ENCODE assay signal across 20 cellular contexts in the genomic region with DNA sequence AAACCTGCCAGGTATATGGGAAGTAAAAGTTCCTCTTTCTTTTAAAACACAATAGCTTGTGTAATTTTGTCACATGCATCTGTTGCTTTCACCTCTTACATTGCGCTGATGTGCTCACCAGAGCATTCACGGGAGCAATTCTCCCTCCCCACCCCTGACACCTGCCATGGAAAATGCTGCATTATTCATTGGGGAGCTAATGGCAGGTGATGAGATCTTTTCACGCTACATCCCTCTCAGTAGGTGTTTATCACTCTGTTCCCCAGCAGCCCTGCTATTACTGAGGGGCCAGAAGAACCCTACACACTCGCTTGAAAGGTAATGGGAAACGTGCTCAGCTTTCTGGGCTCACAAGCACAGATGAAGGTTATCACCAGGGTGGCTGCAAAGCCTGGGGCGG.
A peak's percentile ranks its signal among the peaks of the same experiment; 100 is the strongest.
DNase-seq lines count a peak whose midpoint lies in the region; ATAC-seq lines count a peak whose summit lies in the region.
"Had no signal": no experiment of that assay in that cellular context is flagged by ENCODE, and none has a peak within 500 bp of the region (broad histone marks: within the 10 kb centered on the region; RNA-seq: fewer than 3 reads in every experiment).

No MANE protein-coding gene starts in this region.

- H3K36me3 Mint-ChIP-seq in memory B cell, result no peaks in the 10 kb centered on the region
- H3K36me3 Mint-ChIP-seq: CD4-positive, CD25-positive, alpha-beta regulatory T cell had no signal

- H3K4me1 Mint-ChIP-seq in memory B cell, result peaks cover 16% of the 10 kb centered on the region
- H3K4me1 Mint-ChIP-seq: CD4-positive, CD25-positive, alpha-beta regulatory T cell; T-helper 17 cell had no signal

- no peaks in the 10 kb centered on the region for H4K20me1 ChIP-seq in BLaER1 treated with 17β-estradiol and CSF1 and Interleukin-3, amounts not matched to agents 10 nM and 100 nM

- H3K9me3 Mint-ChIP-seq in memory B cell, result no peaks in the 10 kb centered on the region
- H3K9me3 Mint-ChIP-seq: dendritic cell treated with granulocyte-macrophage colony-stimulating factor and Interleukin-4, amounts not matched to agents 40 ng/mL and 50 ng/mL, for 4 days had no signal

- DNase-seq in NCI-H1417 treated with DMSO at 0.1 percent for 48 hours (lab: John Stamatoyannopoulos, UW), result peak; percentile 74
- DNase-seq in NCI-H2227 treated with DMSO at 0.1 percent for 48 hours (lab: John Stamatoyannopoulos, UW), result peak; percentile 54
- no peak for DNase-seq in memory B cell (ENCODE audit: low spot score in 2 of 2)
- no peak for DNase-seq in COR-L47 (lab: John Stamatoyannopoulos, UW)
- no peak for DNase-seq in COLO829 (ENCODE audit: low spot score)
- DNase-seq: CD4-positive, CD25-positive, alpha-beta regulatory T cell; DMS79 treated with DMSO at 0.1 percent for 48 hours; GOT3; IMR-90; left cardiac atrium; MG63; right cardiac atrium; Right ventricle myocardium superior; stimulated activated naive CD8-positive, alpha-beta T cell treated with anti-CD3 and anti-CD28 coated beads, Interleukin-15, Interleukin-2, amounts not matched to agents 100 U/mL and 50 U/mL, for 24 hours; T-helper 17 cell; transverse colon had no signal

- H3K4me3 ChIP-seq in BLaER1 treated with 17β-estradiol and CSF1 and Interleukin-3, amounts not matched to agents 10 nM and 100 nM, result no peak overlapping the region
- H3K4me3 ChIP-seq: MG63, transverse colon had no signal

- ATAC-seq in memory B cell (ENCODE audit: low read depth) (peak; percentile 79), HG03565 (IDR thresholded peaks at IDR 0.05; ENCODE audit: unreplicated experiment) (no peak), GM21723 (IDR thresholded peaks at IDR 0.05; ENCODE audit: unreplicated experiment) (no peak)
- ATAC-seq: left cardiac atrium; right cardiac atrium; stimulated activated naive CD8-positive, alpha-beta T cell treated with anti-CD3 and anti-CD28 coated beads, Interleukin-15, Interleukin-2, amounts not matched to agents 100 U/mL and 50 U/mL, for 24 hours; T-helper 17 cell had no signal

- H3K36me3 ChIP-seq in BLaER1 treated with 17β-estradiol and CSF1 and Interleukin-3, amounts not matched to agents 10 nM and 100 nM, result no peaks in the 10 kb centered on the region
- H3K36me3 ChIP-seq: MG63, transverse colon had no signal

- H3K9me3 ChIP-seq in BLaER1 treated with 17β-estradiol and CSF1 and Interleukin-3, amounts not matched to agents 10 nM and 100 nM (replicated peaks in 1 of 11), result peaks cover 0 to 9% (median 0%) of the 10 kb centered on the region in 11 experiments; a peak in 1 of 22 replicates
- H3K9me3 ChIP-seq: MG63, transverse colon had no signal

- no peak overlapping the region for H3K9ac ChIP-seq in BLaER1 treated with 17β-estradiol and CSF1 and Interleukin-3, amounts not matched to agents 10 nM and 100 nM

- H3K27me3 Mint-ChIP-seq in memory B cell, result no peaks in the 10 kb centered on the region
- H3K27me3 Mint-ChIP-seq: CD4-positive, CD25-positive, alpha-beta regulatory T cell; dendritic cell treated with granulocyte-macrophage colony-stimulating factor and Interleukin-4, amounts not matched to agents 40 ng/mL and 50 ng/mL, for 4 days; T-helper 17 cell had no signal

- peak overlapping the region; percentile 19 to 70 (median 50); a peak in 21 of 22 replicates for H3K4me2 ChIP-seq in BLaER1 treated with 17β-estradiol and CSF1 and Interleukin-3, amounts not matched to agents 10 nM and 100 nM

- peaks cover 26 to 47% (median 33%) of the 10 kb centered on the region in 10 experiments for H3K4me1 ChIP-seq in BLaER1 treated with 17β-estradiol and CSF1 and Interleukin-3, amounts not matched to agents 10 nM and 100 nM
- H3K4me1 ChIP-seq: transverse colon had no signal

- peak overlapping the region; percentile 53 for H3K27ac Mint-ChIP-seq in memory B cell
- H3K27ac Mint-ChIP-seq: CD4-positive, CD25-positive, alpha-beta regulatory T cell; dendritic cell treated with granulocyte-macrophage colony-stimulating factor and Interleukin-4, amounts not matched to agents 40 ng/mL and 50 ng/mL, for 4 days; T-helper 17 cell had no signal

- no peaks in the 10 kb centered on the region for H3K27me3 ChIP-seq in BLaER1 treated with 17β-estradiol and CSF1 and Interleukin-3, amounts not matched to agents 10 nM and 100 nM
- H3K27me3 ChIP-seq: MG63, transverse colon had no signal

- peak overlapping the region; percentile 72 for H3K4me3 Mint-ChIP-seq in memory B cell
- H3K4me3 Mint-ChIP-seq: CD4-positive, CD25-positive, alpha-beta regulatory T cell; dendritic cell treated with granulocyte-macrophage colony-stimulating factor and Interleukin-4, amounts not matched to agents 40 ng/mL and 50 ng/mL, for 4 days; T-helper 17 cell had no signal

- no peak overlapping the region for H3K27ac ChIP-seq in BLaER1 treated with 17β-estradiol and CSF1 and Interleukin-3, amounts not matched to agents 10 nM and 100 nM
- H3K27ac ChIP-seq: transverse colon had no signal

Comparison
In these comparisons a context has a peak if more than half of its experiments do, and no peak if none do; other contexts are left out.
1. DNase-seq: peak in NCI-H1417 treated with DMSO at 0.1 percent for 48 hours (single experiment) and NCI-H2227 treated with DMSO at 0.1 percent for 48 hours (single experiment); none in memory B cell (0 of 2), COR-L47 (single experiment) and COLO829 (single experiment).